In the genomic region with DNA sequence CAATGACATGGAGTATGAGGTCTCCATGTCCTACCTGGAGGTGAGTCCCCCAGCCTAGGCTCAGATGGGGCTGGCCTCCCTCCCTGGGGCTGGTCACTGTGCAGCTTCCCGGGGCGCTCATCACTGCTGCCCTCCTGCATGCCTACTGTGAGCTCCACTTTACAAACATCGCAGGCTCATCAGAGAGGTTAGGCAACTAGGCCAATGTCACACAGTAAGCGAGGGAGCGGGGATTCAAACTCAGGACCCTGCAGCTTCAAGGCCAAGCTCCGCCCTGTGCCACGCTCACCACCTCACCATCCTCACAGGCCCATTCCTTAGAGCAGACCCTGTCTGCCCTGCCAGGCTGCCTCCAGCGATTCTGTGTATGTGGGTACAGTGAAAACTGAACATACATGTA, we compare ENCODE assay signal across 1 cellular context.
TF ChIP-seq lines count a peak whose summit lies in the region.

No MANE protein-coding gene starts in this region.

TF ChIP-seq in IMR-90, 13 proteins besides CTCF, POLR2A, EP300 and RAD21:
- TF ChIP-seq MXI1 (IDR thresholded peaks at IDR 0.05; ENCODE audit: borderline replicate concordance, low read depth, low read length), result no peak
- TF ChIP-seq RCOR1 (IDR thresholded peaks at IDR 0.05; ENCODE audit: insufficient replicate concordance, low read length), result no peak
- no peak for TF ChIP-seq FOS (IDR thresholded peaks at IDR 0.05; ENCODE audit: low read depth, low read length)
- TF ChIP-seq, protein P1, sequence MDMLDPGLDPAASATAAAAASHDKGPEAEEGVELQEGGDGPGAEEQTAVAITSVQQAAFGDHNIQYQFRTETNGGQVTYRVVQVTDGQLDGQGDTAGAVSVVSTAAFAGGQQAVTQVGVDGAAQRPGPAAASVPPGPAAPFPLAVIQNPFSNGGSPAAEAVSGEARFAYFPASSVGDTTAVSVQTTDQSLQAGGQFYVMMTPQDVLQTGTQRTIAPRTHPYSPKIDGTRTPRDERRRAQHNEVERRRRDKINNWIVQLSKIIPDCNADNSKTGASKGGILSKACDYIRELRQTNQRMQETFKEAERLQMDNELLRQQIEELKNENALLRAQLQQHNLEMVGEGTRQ (IDR thresholded peaks at IDR 0.05; ENCODE audit: low read depth, low read length), result no peak
- TF ChIP-seq NFE2L2 (IDR thresholded peaks at IDR 0.05; ENCODE audit: low read depth, low read length), result no peak
- no peak for TF ChIP-seq MAFK (IDR thresholded peaks at IDR 0.05; ENCODE audit: low read depth, low read length)
- no peak for TF ChIP-seq CHD1 (IDR thresholded peaks at IDR 0.05; ENCODE audit: low read depth, low read length)
- no peak for TF ChIP-seq BHLHE40 (IDR thresholded peaks at IDR 0.05; ENCODE audit: low read depth, low read length)
- TF ChIP-seq, protein P2, sequence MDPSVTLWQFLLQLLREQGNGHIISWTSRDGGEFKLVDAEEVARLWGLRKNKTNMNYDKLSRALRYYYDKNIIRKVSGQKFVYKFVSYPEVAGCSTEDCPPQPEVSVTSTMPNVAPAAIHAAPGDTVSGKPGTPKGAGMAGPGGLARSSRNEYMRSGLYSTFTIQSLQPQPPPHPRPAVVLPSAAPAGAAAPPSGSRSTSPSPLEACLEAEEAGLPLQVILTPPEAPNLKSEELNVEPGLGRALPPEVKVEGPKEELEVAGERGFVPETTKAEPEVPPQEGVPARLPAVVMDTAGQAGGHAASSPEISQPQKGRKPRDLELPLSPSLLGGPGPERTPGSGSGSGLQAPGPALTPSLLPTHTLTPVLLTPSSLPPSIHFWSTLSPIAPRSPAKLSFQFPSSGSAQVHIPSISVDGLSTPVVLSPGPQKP (IDR thresholded peaks at IDR 0.05; ENCODE audit: borderline replicate concordance, low read depth, low read length), result no peak
- TF ChIP-seq CEBPB (IDR thresholded peaks at IDR 0.05; ENCODE audit: low read depth, low read length), result no peak
- no peak for TF ChIP-seq MAZ (IDR thresholded peaks at IDR 0.05; ENCODE audit: borderline replicate concordance, low read depth, low read length)
- TF ChIP-seq RFX5 (IDR thresholded peaks at IDR 0.05; ENCODE audit: low read depth, low read length), result no peak
